In genomic region chr10:3527144-3527543, GRCh38 we compare ENCODE assay signal across 15 cellular contexts.
DNase-seq lines count a peak whose midpoint lies in the region; ATAC-seq and TF ChIP-seq lines count a peak whose summit lies in the region.
"Had no signal": no experiment of that assay in that cellular context is flagged by ENCODE, and none has a peak within 500 bp of the region (broad histone marks: within the 10 kb centered on the region; RNA-seq: fewer than 3 reads in every experiment).

No MANE protein-coding gene starts in this region.

- no peak for DNase-seq in right atrium auricular region (ENCODE audit: low spot score)
- no peak for DNase-seq in cardiac septum (ENCODE audit: low spot score)
- DNase-seq in chondrocyte (ENCODE audit: low spot score): no peak
- no peak for DNase-seq in nephron progenitor cell
- no peak for DNase-seq in vagina (ENCODE audit: extremely low spot score in 2 of 2)
- no peak for DNase-seq in activated CD8-positive, alpha-beta memory T cell treated with anti-CD3 and anti-CD28 coated beads, Interleukin-2, amount 10 ng/mL, durations not matched to agents 7 days and 5 days
- no peak for DNase-seq in SW 1271 (lab: John Stamatoyannopoulos, UW)
- DNase-seq in NCI-H2227 (lab: John Stamatoyannopoulos, UW; ENCODE audit: unreplicated experiment): no peak
- DNase-seq: activated CD4-positive, alpha-beta T cell treated with anti-CD3 and anti-CD28 coated beads for 36 hours; central memory CD4-positive, alpha-beta T cell; naive thymus-derived CD8-positive, alpha-beta T cell; stimulated activated CD4-positive, alpha-beta T cell treated with anti-CD3 and anti-CD28 coated beads, Interleukin-12 subunit alpha, Interleukin-12 subunit beta, amount 100 ng/mL, for 4 hours; T-helper 17 cell had no signal

- no peak overlapping the region for H3K4me3 ChIP-seq in right atrium auricular region
- H3K4me3 ChIP-seq in vagina: no peak overlapping the region

- H3K36me3 ChIP-seq in right atrium auricular region: no peaks in the 10 kb centered on the region
- no peaks in the 10 kb centered on the region for H3K36me3 ChIP-seq in vagina

- H3K4me1 ChIP-seq in right atrium auricular region (peaks cover 0 to 34% of the 10 kb centered on the region in 2 donors), vagina (peaks cover 41% of the 10 kb centered on the region)

- H3K9me3 Mint-ChIP-seq in chondrocyte (ENCODE audit: low read depth) (peaks cover 3% of the 10 kb centered on the region), nephron progenitor cell (peaks cover 9% of the 10 kb centered on the region)
- H3K9me3 Mint-ChIP-seq in activated CD8-positive, alpha-beta memory T cell treated with anti-CD3 and anti-CD28 coated beads, Interleukin-2, amount 10 ng/mL, durations not matched to agents 7 days and 5 days (ENCODE audit: low read depth): peaks cover 4% of the 10 kb centered on the region
- H3K9me3 Mint-ChIP-seq: naive thymus-derived CD8-positive, alpha-beta T cell had no signal

- peak overlapping the region; percentile 97 for H3K27ac Mint-ChIP-seq in chondrocyte (ENCODE audit: unreplicated experiment)
- peak overlapping the region; percentile 18 for H3K27ac Mint-ChIP-seq in nephron progenitor cell
- H3K27ac Mint-ChIP-seq in activated CD8-positive, alpha-beta memory T cell treated with anti-CD3 and anti-CD28 coated beads, Interleukin-2, amount 10 ng/mL, durations not matched to agents 7 days and 5 days: no peak overlapping the region
- H3K27ac Mint-ChIP-seq: activated CD4-positive, alpha-beta T cell treated with anti-CD3 and anti-CD28 coated beads for 36 hours; B cell; naive thymus-derived CD8-positive, alpha-beta T cell; T-helper 17 cell had no signal

- H3K4me1 Mint-ChIP-seq in chondrocyte (ENCODE audit: low read depth) (peaks cover 56% of the 10 kb centered on the region), nephron progenitor cell (peaks cover 57% of the 10 kb centered on the region)
- H3K4me1 Mint-ChIP-seq in activated CD8-positive, alpha-beta memory T cell treated with anti-CD3 and anti-CD28 coated beads, Interleukin-2, amount 10 ng/mL, durations not matched to agents 7 days and 5 days: peaks cover 4% of the 10 kb centered on the region
- H3K4me1 Mint-ChIP-seq: activated CD4-positive, alpha-beta T cell treated with anti-CD3 and anti-CD28 coated beads for 36 hours; B cell; naive thymus-derived CD8-positive, alpha-beta T cell had no signal

- H3K36me3 Mint-ChIP-seq in chondrocyte (ENCODE audit: low read depth) (no peaks in the 10 kb centered on the region), nephron progenitor cell (ENCODE audit: low read depth) (peaks cover 3% of the 10 kb centered on the region)
- H3K36me3 Mint-ChIP-seq in activated CD8-positive, alpha-beta memory T cell treated with anti-CD3 and anti-CD28 coated beads, Interleukin-2, amount 10 ng/mL, durations not matched to agents 7 days and 5 days: no peaks in the 10 kb centered on the region
- H3K36me3 Mint-ChIP-seq: naive thymus-derived CD8-positive, alpha-beta T cell had no signal

- intact Hi-C loops in cardiac septum (cut with DNase I) (loop anchor here (5.0 kb wide), 2 partner anchors 60 to 250 kb away; no protein-coding TSS in a partner anchor), vagina (cut with DNase I) (no loop called here)

- H3K9me3 ChIP-seq in right atrium auricular region (peaks cover 0 to 6% of the 10 kb centered on the region in 2 donors), vagina (no peaks in the 10 kb centered on the region)

- CTCF ChIA-PET in activated CD8-positive, alpha-beta memory T cell treated with anti-CD3 and anti-CD28 coated beads, Interleukin-2, amount 10 ng/mL, durations not matched to agents 7 days and 5 days (lab: Charles Lee): no interaction called here

- no peak for TF ChIP-seq POLR2A in vagina (IDR thresholded peaks at IDR 0.05)

- no peak for ATAC-seq in activated CD8-positive, alpha-beta memory T cell treated with anti-CD3 and anti-CD28 coated beads, Interleukin-2, amount 10 ng/mL, durations not matched to agents 7 days and 5 days
- ATAC-seq: activated CD4-positive, alpha-beta T cell treated with anti-CD3 and anti-CD28 coated beads for 36 hours; naive thymus-derived CD8-positive, alpha-beta T cell; T-helper 17 cell had no signal

- H3K27ac ChIP-seq in right atrium auricular region: peak overlapping the region; percentile 63 to 72
- peak overlapping the region; percentile 94 for H3K27ac ChIP-seq in vagina
- H3K27ac ChIP-seq: HL-60 had no signal

- no peaks in the 10 kb centered on the region for H3K27me3 Mint-ChIP-seq in chondrocyte (ENCODE audit: low read depth)
- H3K27me3 Mint-ChIP-seq in nephron progenitor cell (ENCODE audit: low read depth, poor library complexity): peaks cover 3% of the 10 kb centered on the region
- H3K27me3 Mint-ChIP-seq in activated CD8-positive, alpha-beta memory T cell treated with anti-CD3 and anti-CD28 coated beads, Interleukin-2, amount 10 ng/mL, durations not matched to agents 7 days and 5 days: peaks cover 14% of the 10 kb centered on the region
- H3K27me3 Mint-ChIP-seq: activated CD4-positive, alpha-beta T cell treated with anti-CD3 and anti-CD28 coated beads for 36 hours had no signal

- no peak for TF ChIP-seq CTCF in right atrium auricular region (IDR thresholded peaks at IDR 0.05)
- TF ChIP-seq CTCF in chondrocyte (IDR thresholded peaks at IDR 0.05): no peak
- no peak for TF ChIP-seq CTCF in nephron progenitor cell (IDR thresholded peaks at IDR 0.05)
- TF ChIP-seq CTCF in vagina (IDR thresholded peaks at IDR 0.05): no peak

- H3K27me3 ChIP-seq in right atrium auricular region (no peaks in the 10 kb centered on the region), vagina (no peaks in the 10 kb centered on the region)

- H3K4me3 Mint-ChIP-seq in chondrocyte (ENCODE audit: unreplicated experiment): no peak overlapping the region
- no peak overlapping the region for H3K4me3 Mint-ChIP-seq in nephron progenitor cell
- no peak overlapping the region for H3K4me3 Mint-ChIP-seq in activated CD8-positive, alpha-beta memory T cell treated with anti-CD3 and anti-CD28 coated beads, Interleukin-2, amount 10 ng/mL, durations not matched to agents 7 days and 5 days
- H3K4me3 Mint-ChIP-seq: activated CD4-positive, alpha-beta T cell treated with anti-CD3 and anti-CD28 coated beads for 36 hours; B cell; naive thymus-derived CD8-positive, alpha-beta T cell; T-helper 17 cell had no signal
